ENCODE assay signal across 33 cellular contexts in genomic region chr4:60189286-60189685, GRCh38.
"Had no signal": no experiment of that assay in that cellular context is flagged by ENCODE, and none has a peak within 500 bp of the region (broad histone marks: within the 10 kb centered on the region; RNA-seq: fewer than 3 reads in every experiment).

No MANE protein-coding gene starts in this region.

- ATAC-seq: activated naive CD4-positive, alpha-beta T cell treated with anti-CD3 and anti-CD28 coated beads, Interleukin-2, amount 50 U/mL, for 72 hours; activated naive CD8-positive, alpha-beta T cell treated with anti-CD3 and anti-CD28 coated beads, Interleukin-2, amount 50 U/mL, for 24 hours; activated T-cell treated with anti-CD3 and anti-CD28 coated beads, Interleukin-2, amount 50 U/mL, for 4 hours; activated T-cell treated with anti-CD3 and anti-CD28 coated beads, Interleukin-2, amount 50 U/mL, for 72 hours; activated T-helper 17 cell treated with anti-CD3 and anti-CD28 coated beads, Interleukin-2, amount 50 U/mL, for 72 hours; body of pancreas had no signal

- H3K4me1 ChIP-seq: adrenal gland, ascending aorta, body of pancreas, breast epithelium had no signal

- H3K27me3 ChIP-seq: adrenal gland, ascending aorta, body of pancreas, brain microvascular endothelial cell, breast epithelium, cardiac muscle cell had no signal

- H3K27ac ChIP-seq: adrenal gland, ascending aorta, body of pancreas, brain microvascular endothelial cell, breast epithelium, cardiac muscle cell had no signal

- H3K36me3 ChIP-seq: adrenal gland, ascending aorta, brain microvascular endothelial cell, breast epithelium, cardiac muscle cell had no signal

- FAIRE-seq: astrocyte, bronchial epithelial cell had no signal

- H3K9me3 ChIP-seq: adrenal gland, ascending aorta, body of pancreas had no signal

- DNase-seq: activated effector memory CD4-positive, alpha-beta T cell treated with anti-CD3 and anti-CD28 coated beads, Interleukin-2, amount 50 U/mL, for 16 hours; activated effector memory CD4-positive, alpha-beta T cell treated with Interleukin-2 at 50 U/mL for 16 hours; activated gamma-delta T cell; activated gamma-delta T cell treated with Interleukin-2 at 50 U/mL for 16 hours; activated naive CD4-positive, alpha-beta T cell; activated naive CD4-positive, alpha-beta T cell treated with anti-CD3 and anti-CD28 coated beads for 36 hours; activated naive CD4-positive, alpha-beta T cell treated with anti-CD3 and anti-CD28 coated beads, Interleukin-2, amount 10 ng/mL, durations not matched to agents 7 days and 5 days; activated naive CD4-positive, alpha-beta T cell treated with anti-CD3 and anti-CD28 coated beads, Interleukin-2, amount 50 U/mL, for 16 hours; activated naive CD4-positive, alpha-beta T cell treated with Interleukin-2 at 50 U/mL for 16 hours; activated naive CD8-positive, alpha-beta T cell treated with anti-CD3 and anti-CD28 coated beads for 36 hours; activated naive CD8-positive, alpha-beta T cell treated with anti-CD3 and anti-CD28 coated beads, Interleukin-2, amount 10 ng/mL, durations not matched to agents 7 days and 5 days; activated naive CD8-positive, alpha-beta T cell treated with anti-CD3 and anti-CD28 coated beads, Interleukin-2, amount 50 U/mL, for 24 hours; activated T-cell treated with anti-CD3 and anti-CD28 coated beads, Interleukin-2, amount 50 U/mL, for 24 hours; activated T-cell treated with anti-CD3 and anti-CD28 coated beads, Interleukin-2, amount 50 U/mL, for 4 hours; activated T-cell treated with anti-CD3 and anti-CD28 coated beads, Interleukin-2, amount 50 U/mL, for 48 hours; activated T-cell treated with anti-CD3 and anti-CD28 coated beads, Interleukin-2, amount 50 U/mL, for 72 hours; adrenal gland; amniotic stem cell; amygdala; anterior cingulate cortex; aorta; body of pancreas; brain microvascular endothelial cell; caudate nucleus; central memory CD4-positive, alpha-beta T cell; cerebellar nuclear complex had no signal

- H3K4me3 ChIP-seq: adrenal gland, ascending aorta, body of pancreas, breast epithelium, cardiac muscle cell had no signal
